Comparison of ENCODE assay signal across 11 cellular contexts in genomic region chr3:149555941-149556340, GRCh38.
DNase-seq lines count a peak whose midpoint lies in the region; ATAC-seq and TF ChIP-seq lines count a peak whose summit lies in the region.
"Had no signal": no experiment of that assay in that cellular context is flagged by ENCODE, and none has a peak within 500 bp of the region (broad histone marks: within the 10 kb centered on the region; RNA-seq: fewer than 3 reads in every experiment).

No MANE protein-coding gene starts in this region.

- peak; percentile 29; the same call in 2 of the 3 replicates for ATAC-seq in SK-N-SH treated with all-trans-retinoic acid at 6 μM for 48 hours
- ATAC-seq in natural killer cell, result no peak
- ATAC-seq: K562 had no signal

- H3K4me3 ChIP-seq in BE2C (ENCODE audit: low read depth, low read length) (no peak overlapping the region), fibroblast of villous mesenchyme (ENCODE audit: low read depth, low read length) (no peak overlapping the region), prostate gland (no peak overlapping the region)
- H3K4me3 ChIP-seq: K562 had no signal

- H3K36me3 ChIP-seq in BE2C (no peaks in the 10 kb centered on the region), prostate gland (no peaks in the 10 kb centered on the region)

- no peak for TF ChIP-seq CTCF in BE2C (IDR thresholded peaks at IDR 0.05; ENCODE audit: low read depth, low read length)
- no peak for TF ChIP-seq CTCF in fibroblast of villous mesenchyme (IDR thresholded peaks at IDR 0.05; ENCODE audit: insufficient read depth, low read depth, low read length)
- no peak for TF ChIP-seq CTCF in osteocyte (IDR thresholded peaks at IDR 0.05)
- no peak for TF ChIP-seq CTCF in natural killer cell (IDR thresholded peaks at IDR 0.05)
- no peak for TF ChIP-seq CTCF in prostate gland (IDR thresholded peaks at IDR 0.05)

- TF ChIP-seq POLR2A in prostate gland (IDR thresholded peaks at IDR 0.05), result no peak

- H3K4me1 Mint-ChIP-seq in osteocyte (ENCODE audit: unreplicated experiment) (peaks cover 72% of the 10 kb centered on the region), natural killer cell (no peaks in the 10 kb centered on the region)

- DNase-seq in BE2C, result peak; percentile 55
- peak; percentile 79 for DNase-seq in fibroblast of villous mesenchyme (ENCODE audit: low read depth)
- DNase-seq in osteocyte (ENCODE audit: extremely low spot score, unreplicated experiment), result no peak
- no peak for DNase-seq in activated CD8-positive, alpha-beta memory T cell treated with anti-CD3 and anti-CD28 coated beads for 24 hours
- no peak for DNase-seq in NOMO-1 (lab: John Stamatoyannopoulos, UW; ENCODE audit: unreplicated experiment in 2 of 2)
- no peak for DNase-seq in natural killer cell
- DNase-seq in prostate gland (ENCODE audit: low spot score), result no peak
- DNase-seq: NCI-H2107 had no signal

- WGBS in prostate gland, result 73% methylated on average over 2 of the region's 2 CpGs

- H3K4me1 ChIP-seq in BE2C, result peaks cover 4% of the 10 kb centered on the region; the same call in 1 of the 2 replicates
- peaks cover 2% of the 10 kb centered on the region for H3K4me1 ChIP-seq in prostate gland (replicated peaks)

- H3K9me3 ChIP-seq in BE2C (no peaks in the 10 kb centered on the region), prostate gland (no peaks in the 10 kb centered on the region)

- peaks cover 14% of the 10 kb centered on the region for H3K36me3 Mint-ChIP-seq in osteocyte (ENCODE audit: unreplicated experiment)
- no peaks in the 10 kb centered on the region for H3K36me3 Mint-ChIP-seq in natural killer cell

- no peak overlapping the region for H3K4me3 Mint-ChIP-seq in osteocyte (ENCODE audit: unreplicated experiment)
- no peak overlapping the region for H3K4me3 Mint-ChIP-seq in natural killer cell
- H3K4me3 Mint-ChIP-seq: activated T-helper 1 cell treated with anti-CD3 and anti-CD28 coated beads, Interleukin-12 subunit alpha, Interleukin-12 subunit beta, Interleukin-2, Interleukin-4 antibody, amounts not matched to agents 30 ng/mL and 10 ng/mL and 1 ng/mL, durations not matched to agents 14 hours and 24 hours and 36 hours had no signal

- no peaks in the 10 kb centered on the region for H3K27me3 ChIP-seq in BE2C
- no peaks in the 10 kb centered on the region for H3K27me3 ChIP-seq in prostate gland (replicated peaks; ENCODE audit: insufficient read depth)

- no peak overlapping the region for H3K27ac ChIP-seq in prostate gland

- H3K27me3 Mint-ChIP-seq in osteocyte (ENCODE audit: unreplicated experiment) (no peaks in the 10 kb centered on the region), natural killer cell (ENCODE audit: low read depth in 2 of 2) (peaks cover 3 to 18% of the 10 kb centered on the region in 2 donors)

- intact Hi-C loops in natural killer cell (cut with micrococcal nuclease) (no loop called here), prostate gland (cut with DNase I) (no loop called here)

- H3K9me3 Mint-ChIP-seq in osteocyte (ENCODE audit: unreplicated experiment) (no peaks in the 10 kb centered on the region), natural killer cell (no peaks in the 10 kb centered on the region)
- H3K9me3 Mint-ChIP-seq: activated T-helper 1 cell treated with anti-CD3 and anti-CD28 coated beads, Interleukin-12 subunit alpha, Interleukin-12 subunit beta, Interleukin-2, Interleukin-4 antibody, amounts not matched to agents 30 ng/mL and 10 ng/mL and 1 ng/mL, durations not matched to agents 14 hours and 24 hours and 36 hours had no signal

- H3K27ac Mint-ChIP-seq in osteocyte (ENCODE audit: unreplicated experiment), result peak overlapping the region; percentile 82
- H3K27ac Mint-ChIP-seq in natural killer cell, result no peak overlapping the region
- H3K27ac Mint-ChIP-seq: activated T-helper 1 cell treated with anti-CD3 and anti-CD28 coated beads, Interleukin-12 subunit alpha, Interleukin-12 subunit beta, Interleukin-2, Interleukin-4 antibody, amounts not matched to agents 30 ng/mL and 10 ng/mL and 1 ng/mL, durations not matched to agents 14 hours and 24 hours and 36 hours had no signal

TF ChIP-seq in SK-N-SH treated with all-trans-retinoic acid at 6 μM for 48 hours, 23 proteins besides CTCF, POLR2A, EP300 and RAD21:
- TF ChIP-seq ZNF8 (CRISPR knock-in tag; IDR thresholded peaks at IDR 0.05) (no peak), GLIS3 (CRISPR knock-in tag; IDR thresholded peaks at IDR 0.05) (no peak), PPARA (CRISPR knock-in tag; IDR thresholded peaks at IDR 0.05; ENCODE audit: borderline replicate concordance) (no peak), ZFP30 (CRISPR knock-in tag; IDR thresholded peaks at IDR 0.05) (no peak), ARNTL (CRISPR knock-in tag; IDR thresholded peaks at IDR 0.05; ENCODE audit: borderline replicate concordance, low read depth) (no peak), ZC3H10 (CRISPR knock-in tag; IDR thresholded peaks at IDR 0.05) (no peak), ZNF70 (CRISPR knock-in tag; IDR thresholded peaks at IDR 0.05) (no peak), PATZ1 (CRISPR knock-in tag; IDR thresholded peaks at IDR 0.05; ENCODE audit: borderline replicate concordance) (no peak), ESRRG (CRISPR knock-in tag; IDR thresholded peaks at IDR 0.05) (no peak), ZFP3 (CRISPR knock-in tag; IDR thresholded peaks at IDR 0.05) (no peak)
TF ChIP-seq in SK-N-SH treated with all-trans-retinoic acid at 6 μM for 48 hours: peak in this region for 0.

Comparison
In these comparisons a context has a peak if more than half of its experiments do, and no peak if none do; other contexts are left out.
1. DNase-seq: peak in BE2C (single experiment) and fibroblast of villous mesenchyme (single experiment); none in osteocyte (single experiment), activated CD8-positive, alpha-beta memory T cell treated with anti-CD3 and anti-CD28 coated beads for 24 hours (single experiment), NOMO-1 (0 of 2), natural killer cell (single experiment) and prostate gland (single experiment).